In the genomic region with DNA sequence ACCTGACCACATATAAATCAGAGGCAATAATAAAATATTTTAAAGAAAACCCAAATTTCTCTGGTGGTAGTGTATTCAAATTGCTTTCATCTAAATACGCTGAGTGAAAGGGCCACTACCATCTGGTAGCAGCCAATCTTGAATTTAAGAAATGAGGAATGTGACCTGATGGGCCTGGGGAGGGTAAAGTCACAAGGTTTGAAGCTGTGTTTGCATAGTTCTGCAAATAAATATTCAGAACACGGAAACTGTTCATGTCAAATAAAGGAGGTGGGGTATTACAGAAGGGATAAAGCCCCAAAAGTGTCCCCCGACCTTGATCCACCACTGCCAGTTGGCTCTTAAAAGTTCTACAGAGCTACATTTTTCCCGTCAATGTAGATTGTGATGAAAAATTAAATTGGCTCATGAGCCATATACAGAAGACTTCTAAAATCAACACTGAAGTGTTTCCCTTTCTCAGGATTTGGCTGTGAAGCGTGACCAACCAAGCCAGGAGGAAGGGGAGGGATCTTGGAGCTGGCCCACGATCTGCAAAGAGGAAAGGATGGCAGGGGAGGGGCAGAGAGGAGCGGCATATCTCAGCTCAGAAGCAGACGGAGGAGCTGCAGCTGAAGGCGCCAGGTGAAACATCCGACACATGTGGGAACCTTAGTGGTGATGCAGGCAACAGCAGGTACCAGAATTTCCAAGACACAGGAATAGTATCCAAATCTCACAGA, we compare ENCODE assay signal across 1 cellular context.
TF ChIP-seq lines count a peak whose summit lies in the region.

No MANE protein-coding gene starts in this region.

TF ChIP-seq in HepG2, 621 proteins besides CTCF, POLR2A, EP300 and RAD21 (continued from another document):
- TF ChIP-seq RXRB (CRISPR knock-in tag; IDR thresholded peaks at IDR 0.05; ENCODE audit: borderline replicate concordance), result 0 out of 2 replicates have a peak, but pooled peaks have one; percentile 19
- TF ChIP-seq, protein P1, sequence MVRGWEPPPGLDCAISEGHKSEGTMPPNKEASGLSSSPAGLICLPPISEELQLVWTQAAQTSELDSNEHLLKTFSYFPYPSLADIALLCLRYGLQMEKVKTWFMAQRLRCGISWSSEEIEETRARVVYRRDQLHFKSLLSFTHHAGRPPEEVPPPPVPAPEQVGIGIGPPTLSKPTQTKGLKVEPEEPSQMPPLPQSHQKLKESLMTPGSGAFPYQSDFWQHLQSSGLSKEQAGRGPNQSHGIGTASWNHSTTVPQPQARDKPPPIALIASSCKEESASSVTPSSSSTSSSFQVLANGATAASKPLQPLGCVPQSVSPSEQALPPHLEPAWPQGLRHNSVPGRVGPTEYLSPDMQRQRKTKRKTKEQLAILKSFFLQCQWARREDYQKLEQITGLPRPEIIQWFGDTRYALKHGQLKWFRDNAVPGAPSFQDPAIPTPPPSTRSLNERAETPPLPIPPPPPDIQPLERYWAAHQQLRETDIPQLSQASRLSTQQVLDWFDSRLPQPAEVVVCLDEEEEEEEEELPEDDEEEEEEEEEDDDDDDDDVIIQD (CRISPR knock-in tag; IDR thresholded peaks at IDR 0.05; ENCODE audit: low read depth), result no peak
- TF ChIP-seq HIVEP1 (CRISPR knock-in tag; IDR thresholded peaks at IDR 0.05), result no peak
- no peak for TF ChIP-seq ZNF780A (CRISPR knock-in tag; IDR thresholded peaks at IDR 0.05)
- TF ChIP-seq BHLHE40 (IDR thresholded peaks at IDR 0.05; ENCODE audit: low read length), result no peak
- TF ChIP-seq ZNF350 (CRISPR knock-in tag; IDR thresholded peaks at IDR 0.05; ENCODE audit: borderline replicate concordance, low read depth), result no peak
- TF ChIP-seq RFXANK (CRISPR knock-in tag; IDR thresholded peaks at IDR 0.05), result no peak
- no peak for TF ChIP-seq NCOA2 (CRISPR knock-in tag; IDR thresholded peaks at IDR 0.05)
- TF ChIP-seq, protein P2, sequence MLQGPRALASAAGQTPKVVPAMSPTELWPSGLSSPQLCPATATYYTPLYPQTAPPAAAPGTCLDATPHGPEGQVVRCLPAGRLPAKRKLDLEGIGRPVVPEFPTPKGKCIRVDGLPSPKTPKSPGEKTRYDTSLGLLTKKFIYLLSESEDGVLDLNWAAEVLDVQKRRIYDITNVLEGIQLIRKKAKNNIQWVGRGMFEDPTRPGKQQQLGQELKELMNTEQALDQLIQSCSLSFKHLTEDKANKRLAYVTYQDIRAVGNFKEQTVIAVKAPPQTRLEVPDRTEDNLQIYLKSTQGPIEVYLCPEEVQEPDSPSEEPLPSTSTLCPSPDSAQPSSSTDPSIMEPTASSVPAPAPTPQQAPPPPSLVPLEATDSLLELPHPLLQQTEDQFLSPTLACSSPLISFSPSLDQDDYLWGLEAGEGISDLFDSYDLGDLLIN (CRISPR knock-in tag; IDR thresholded peaks at IDR 0.05; ENCODE audit: borderline replicate concordance), result no peak
- no peak for TF ChIP-seq ZNF101 (CRISPR knock-in tag; IDR thresholded peaks at IDR 0.05; ENCODE audit: borderline replicate concordance, low read depth)
- no peak for TF ChIP-seq RARG (CRISPR knock-in tag; IDR thresholded peaks at IDR 0.05; ENCODE audit: low read depth)
- TF ChIP-seq, protein P3, sequence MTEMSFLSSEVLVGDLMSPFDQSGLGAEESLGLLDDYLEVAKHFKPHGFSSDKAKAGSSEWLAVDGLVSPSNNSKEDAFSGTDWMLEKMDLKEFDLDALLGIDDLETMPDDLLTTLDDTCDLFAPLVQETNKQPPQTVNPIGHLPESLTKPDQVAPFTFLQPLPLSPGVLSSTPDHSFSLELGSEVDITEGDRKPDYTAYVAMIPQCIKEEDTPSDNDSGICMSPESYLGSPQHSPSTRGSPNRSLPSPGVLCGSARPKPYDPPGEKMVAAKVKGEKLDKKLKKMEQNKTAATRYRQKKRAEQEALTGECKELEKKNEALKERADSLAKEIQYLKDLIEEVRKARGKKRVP (CRISPR knock-in tag; IDR thresholded peaks at IDR 0.05), result no peak
- TF ChIP-seq SP5 (CRISPR knock-in tag; IDR thresholded peaks at IDR 0.05; ENCODE audit: borderline replicate concordance, low read depth), result peak; percentile 19; the same call in 1 of the 2 replicates
- no peak for TF ChIP-seq PPARG (CRISPR knock-in tag; conservative IDR thresholded peaks at IDR 0.05)
- no peak for TF ChIP-seq POLR2G (IDR thresholded peaks at IDR 0.05; ENCODE audit: low read depth, low read length)
- TF ChIP-seq POGZ (CRISPR knock-in tag; IDR thresholded peaks at IDR 0.05), result 0 out of 2 replicates have a peak, but pooled peaks have one; percentile 22
- TF ChIP-seq PITX1 (CRISPR knock-in tag; IDR thresholded peaks at IDR 0.05), result 0 out of 2 replicates have a peak, but pooled peaks have one; percentile 25
- TF ChIP-seq HNRNPH1 (optimal IDR thresholded peaks at IDR 0.05; ENCODE audit: low read depth, low read length), result no peak
- TF ChIP-seq ZHX2 (IDR thresholded peaks at IDR 0.05; ENCODE audit: low read depth), result no peak
- TF ChIP-seq ZHX2 (CRISPR knock-in tag; IDR thresholded peaks at IDR 0.05; ENCODE audit: borderline replicate concordance), result no peak
- no peak for TF ChIP-seq MTA1 (CRISPR knock-in tag; IDR thresholded peaks at IDR 0.05; ENCODE audit: borderline replicate concordance)
- no peak for TF ChIP-seq NAIF1 (CRISPR knock-in tag; IDR thresholded peaks at IDR 0.05; ENCODE audit: borderline replicate concordance)
- TF ChIP-seq ZNF740 (CRISPR knock-in tag; IDR thresholded peaks at IDR 0.05), result no peak
